In genomic region chr14:62662811-62663477, GRCh38 we compare ENCODE assay signal across 1 cellular context.
TF ChIP-seq lines count a peak whose summit lies in the region.

No MANE protein-coding gene starts in this region.

TF ChIP-seq in HepG2, 621 proteins besides CTCF, POLR2A, EP300 and RAD21 (continued from another document):
- TF ChIP-seq CSRNP1 (CRISPR knock-in tag; IDR thresholded peaks at IDR 0.05) (no peak), ELF4 (CRISPR knock-in tag; IDR thresholded peaks at IDR 0.05; ENCODE audit: borderline replicate concordance) (no peak), KLF6 (CRISPR knock-in tag; IDR thresholded peaks at IDR 0.05) (no peak), TARDBP (CRISPR knock-in tag; IDR thresholded peaks at IDR 0.05) (no peak), PAXIP1 (CRISPR knock-in tag; conservative IDR thresholded peaks at IDR 0.05) (no peak), ZNF724P (CRISPR knock-in tag; IDR thresholded peaks at IDR 0.05; ENCODE audit: borderline replicate concordance) (no peak), CHCHD3 (CRISPR knock-in tag; IDR thresholded peaks at IDR 0.05) (no peak), DDIT3 (CRISPR knock-in tag; IDR thresholded peaks at IDR 0.05) (no peak), ZNF792 (CRISPR knock-in tag; IDR thresholded peaks at IDR 0.05) (no peak), TIGD3 (CRISPR knock-in tag; IDR thresholded peaks at IDR 0.05; ENCODE audit: borderline replicate concordance) (no peak), NR0B2 (CRISPR knock-in tag; IDR thresholded peaks at IDR 0.05) (no peak), ZNF24 (IDR thresholded peaks at IDR 0.05) (no peak), MED13 (CRISPR knock-in tag; IDR thresholded peaks at IDR 0.05) (no peak), FOXP1 (IDR thresholded peaks at IDR 0.05) (no peak), FOXP1 (CRISPR knock-in tag; IDR thresholded peaks at IDR 0.05) (no peak), MTF1 (CRISPR knock-in tag; IDR thresholded peaks at IDR 0.05) (no peak), ZNF644 (CRISPR knock-in tag; IDR thresholded peaks at IDR 0.05; ENCODE audit: low read depth) (no peak)
